Comparison of ENCODE assay signal across 12 cellular contexts in the genomic region with DNA sequence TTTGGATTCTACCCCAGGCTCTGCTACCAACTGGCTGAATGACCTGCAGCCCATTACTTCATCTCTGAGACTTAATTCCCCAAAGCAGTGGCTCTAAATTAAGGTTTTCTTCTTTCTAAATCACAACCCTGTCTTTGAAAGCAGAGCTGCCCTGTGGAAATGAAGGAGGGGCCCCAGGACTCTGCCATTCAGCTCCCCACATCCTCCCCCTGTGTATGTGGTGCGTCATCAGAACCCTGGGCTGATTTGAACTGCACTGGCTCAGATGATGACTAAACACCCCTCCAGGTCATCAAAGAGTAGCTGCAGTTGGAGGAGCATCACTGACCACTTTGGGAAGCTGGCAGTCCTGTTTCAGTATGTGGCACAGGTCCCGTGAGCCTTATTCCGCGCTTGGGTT. TPM values are rescaled to one million over a fixed set of nuclear protein-coding genes. Genes with fewer than 3 reads are reported as not detected.
A peak's percentile ranks its signal among the peaks of the same experiment; 100 is the strongest.
DNase-seq lines count a peak whose midpoint lies in the region; ATAC-seq, FAIRE-seq and TF ChIP-seq lines count a peak whose summit lies in the region.
"Had no signal": no experiment of that assay in that cellular context is flagged by ENCODE, and none has a peak within 500 bp of the region (broad histone marks: within the 10 kb centered on the region; RNA-seq: fewer than 3 reads in every experiment).

No MANE protein-coding gene starts in this region.

- H3K27me3 ChIP-seq in right atrium auricular region (no peaks in the 10 kb centered on the region), aorta (ENCODE audit: control insufficient read depth in 1 of 2, insufficient read depth in 2 of 2, low read length in 1 of 2) (no peaks in the 10 kb centered on the region)

- H3K4me3 ChIP-seq in right atrium auricular region (no peak overlapping the region), kidney (ENCODE audit: low read length in 2 of 2) (no peak overlapping the region), aorta (ENCODE audit: low read length in 2 of 2) (no peak overlapping the region)

- H3K27ac ChIP-seq in right atrium auricular region (peak overlapping the region; percentile 15 to 28), kidney (ENCODE audit: low read depth in 2 of 2, low read length in 2 of 2) (peak overlapping the region; percentile 16 to 23), aorta (ENCODE audit: low read depth in 1 of 2, low read length in 2 of 2) (peak overlapping the region; percentile 90 to 97)
- H3K27ac ChIP-seq: neutrophil had no signal

- H3K36me3 ChIP-seq in right atrium auricular region (no peaks in the 10 kb centered on the region), kidney (ENCODE audit: control insufficient read depth in 1 of 2, insufficient read depth in 2 of 2, low read length in 2 of 2) (no peaks in the 10 kb centered on the region), aorta (ENCODE audit: control insufficient read depth in 1 of 2, insufficient read depth in 2 of 2, low read length in 1 of 2) (no peaks in the 10 kb centered on the region)
- H3K36me3 ChIP-seq: neutrophil had no signal

- WGBS in aorta, 2 donors = 43 to 54% methylated on average over 4 of the region's 4 CpGs

- FAIRE-seq in kidney (lab: Jason Lieb, UNC) = no peak

- intact Hi-C loops in Right ventricle myocardium superior (cut with DNase I) = loop anchor here (5.0 kb wide), 1 partner anchor 259 kb away; no protein-coding TSS in a partner anchor
- intact Hi-C loops in kidney (cut with DNase I) = no loop called here
- intact Hi-C loops in aorta (cut with DNase I) = loop anchor here (2.0 to 10.0 kb wide), 8 partner anchors 34 to 254 kb away; no protein-coding TSS in a partner anchor

- no peak overlapping the region for H3K9ac ChIP-seq in kidney (ENCODE audit: low read length in 2 of 2)

- H3K9me3 ChIP-seq in right atrium auricular region = no peaks in the 10 kb centered on the region
- no peaks in the 10 kb centered on the region for H3K9me3 ChIP-seq in kidney (ENCODE audit: control insufficient read depth in 1 of 2, low read length in 2 of 2)
- no peaks in the 10 kb centered on the region for H3K9me3 ChIP-seq in aorta (ENCODE audit: control insufficient read depth, low read length)
- H3K9me3 ChIP-seq: neutrophil had no signal

- H3K4me1 ChIP-seq in right atrium auricular region = peaks cover 0 to 18% of the 10 kb centered on the region in 2 donors
- H3K4me1 ChIP-seq in kidney (ENCODE audit: control insufficient read depth in 1 of 2, insufficient read depth in 1 of 2, low read depth in 1 of 2, low read length in 2 of 2) = peaks cover 0 to 7% of the 10 kb centered on the region in 2 donors
- peaks cover 4 to 17% of the 10 kb centered on the region in 2 donors for H3K4me1 ChIP-seq in aorta (ENCODE audit: control insufficient read depth in 1 of 2, insufficient read depth in 2 of 2, low read length in 2 of 2)

- ATAC-seq in Right ventricle myocardium superior (ENCODE audit: poor library complexity) (no peak), aorta (ENCODE audit: low FRiP score) (peak; percentile 77), GM19351 (IDR thresholded peaks at IDR 0.05; ENCODE audit: unreplicated experiment) (no peak), GM18873 (IDR thresholded peaks at IDR 0.05; ENCODE audit: low FRiP score, unreplicated experiment) (no peak), HG02678 (IDR thresholded peaks at IDR 0.05; ENCODE audit: unreplicated experiment) (no peak)
- ATAC-seq: stimulated activated memory B cell treated with anti-CD40 and anti-IgM and Interleukin-4, amounts not matched to agents 10 μg/mL and 1 μg/mL and 100 μg/mL, for 72 hours had no signal

- no peak for TF ChIP-seq CTCF in right atrium auricular region (IDR thresholded peaks at IDR 0.05)
- no peak for TF ChIP-seq CTCF in kidney (IDR thresholded peaks at IDR 0.05; ENCODE audit: borderline replicate concordance, extremely low read depth, insufficient read depth)

- DNase-seq in right atrium auricular region (ENCODE audit: low spot score) (peak; percentile 78), Right ventricle myocardium superior (no peak), amniotic epithelial cell (ENCODE audit: low read depth) (peak; percentile 94), kidney (no peak), aorta (peak; percentile 85 to 90)
- DNase-seq: COR-L47, NCI-H1105 had no signal

RNA-seq across cellular contexts. Expression of a gene that starts 46.6 kb away (rescaled TPM):
- total RNA-seq in right atrium auricular region (10 to 100 TPM; 12.5 to 16.7 TPM), Right ventricle myocardium superior (12.3 TPM), kidney (21.2 TPM), aorta (10 to 100 TPM; 10.5 to 15.7 TPM)
- polyA plus RNA-seq in kidney (ENCODE audit: insufficient read depth, low read depth, low replicate concordance) (53.5 TPM), aorta (10 to 100 TPM; 18.2 to 27.7 TPM)

Comparison
In these comparisons a context has a peak if more than half of its experiments do, and no peak if none do; other contexts are left out.
1. DNase-seq: peak in right atrium auricular region (single experiment), amniotic epithelial cell (single experiment) and aorta (2 of 2); none in Right ventricle myocardium superior (single experiment) and kidney (single experiment).
2. H3K27ac ChIP-seq: peak in every context shown above with its lines; median percentile 94 in aorta; 22 in right atrium auricular region; 20 in kidney.